1 cellular context compared by ENCODE assay signal in genomic region chr4:186726440-186727148, GRCh38.
A peak's percentile ranks its signal among the peaks of the same experiment; 100 is the strongest.
TF ChIP-seq lines count a peak whose summit lies in the region.

No MANE protein-coding gene starts in this region.

TF ChIP-seq in HepG2, 621 proteins besides CTCF, POLR2A, EP300 and RAD21 (continued from another document and continues in another):
- TF ChIP-seq ARID3A (IDR thresholded peaks at IDR 0.05; ENCODE audit: low read depth, low read length) (no peak), ZBTB10 (CRISPR knock-in tag; IDR thresholded peaks at IDR 0.05; ENCODE audit: borderline replicate concordance) (no peak; the same call in 1 of the 2 replicates), ZNF646 (CRISPR knock-in tag; IDR thresholded peaks at IDR 0.05) (no peak), RFXAP (CRISPR knock-in tag; IDR thresholded peaks at IDR 0.05; ENCODE audit: borderline replicate concordance) (no peak), MBNL3 (CRISPR knock-in tag; conservative IDR thresholded peaks at IDR 0.05) (no peak), KLF9 (CRISPR knock-in tag; IDR thresholded peaks at IDR 0.05; ENCODE audit: low read depth) (no peak), DDIT3 (CRISPR knock-in tag; IDR thresholded peaks at IDR 0.05) (no peak), ZC3H4 (CRISPR knock-in tag; IDR thresholded peaks at IDR 0.05; ENCODE audit: borderline replicate concordance) (no peak), ZNF503 (CRISPR knock-in tag; IDR thresholded peaks at IDR 0.05) (no peak), KDM5A (IDR thresholded peaks at IDR 0.05; ENCODE audit: borderline replicate concordance, low read length) (no peak; the same call in 1 of the 2 replicates), SIX1 (CRISPR knock-in tag; IDR thresholded peaks at IDR 0.05; ENCODE audit: borderline replicate concordance) (no peak), KDM2A (CRISPR knock-in tag; IDR thresholded peaks at IDR 0.05; ENCODE audit: borderline replicate concordance, low read depth) (peak; percentile 96), ZNF749 (CRISPR knock-in tag; IDR thresholded peaks at IDR 0.05; ENCODE audit: borderline replicate concordance) (peak; percentile 51; the same call in 1 of the 2 replicates), ZNF598 (CRISPR knock-in tag; IDR thresholded peaks at IDR 0.05; ENCODE audit: borderline replicate concordance) (peak; percentile 55; the same call in 1 of the 2 replicates), CAMTA2 (CRISPR knock-in tag; IDR thresholded peaks at IDR 0.05; ENCODE audit: borderline replicate concordance) (no peak), ZNF136 (CRISPR knock-in tag; IDR thresholded peaks at IDR 0.05; ENCODE audit: low read depth) (0 out of 2 replicates have a peak, but pooled peaks have one; percentile 7), ZNF468 (CRISPR knock-in tag; IDR thresholded peaks at IDR 0.05) (no peak; the same call in 1 of the 2 replicates), ZNF44 (CRISPR knock-in tag; IDR thresholded peaks at IDR 0.05) (no peak), ZNF30 (CRISPR knock-in tag; IDR thresholded peaks at IDR 0.05) (no peak), ZSCAN21 (CRISPR knock-in tag; IDR thresholded peaks at IDR 0.05; ENCODE audit: borderline replicate concordance) (peak; percentile 86; the same call in 1 of the 2 replicates), SRSF4 (IDR thresholded peaks at IDR 0.05; ENCODE audit: low read depth, low read length, poor library complexity, severe bottlenecking) (no peak), AKAP8 (CRISPR knock-in tag; IDR thresholded peaks at IDR 0.05) (peak; percentile 90), PRDM10 (CRISPR knock-in tag; IDR thresholded peaks at IDR 0.05; ENCODE audit: low read depth) (no peak), E2F1 (CRISPR knock-in tag; IDR thresholded peaks at IDR 0.05) (no peak), ZNF329 (CRISPR knock-in tag; IDR thresholded peaks at IDR 0.05; ENCODE audit: low read depth) (peak; percentile 74; the same call in 1 of the 2 replicates), GMEB1 (CRISPR knock-in tag; IDR thresholded peaks at IDR 0.05; ENCODE audit: borderline replicate concordance) (no peak), IRF9 (CRISPR knock-in tag; IDR thresholded peaks at IDR 0.05; ENCODE audit: borderline replicate concordance) (no peak), ZNF781 (CRISPR knock-in tag; IDR thresholded peaks at IDR 0.05; ENCODE audit: borderline replicate concordance, not compliant biosample characterization) (no peak), ZNF619 (CRISPR knock-in tag; IDR thresholded peaks at IDR 0.05) (no peak; the same call in 1 of the 2 replicates), FOSL2 (CRISPR knock-in tag; IDR thresholded peaks at IDR 0.05) (peak; percentile 83), ZNF414 (CRISPR knock-in tag; IDR thresholded peaks at IDR 0.05) (no peak), SKI (IDR thresholded peaks at IDR 0.05; ENCODE audit: partially characterized antibody) (peak; percentile 66), ZFP1 (CRISPR knock-in tag; IDR thresholded peaks at IDR 0.05) (no peak), ZNF12 (CRISPR knock-in tag; IDR thresholded peaks at IDR 0.05) (0 out of 2 replicates have a peak, but pooled peaks have one; percentile 56), ZNF124 (CRISPR knock-in tag; IDR thresholded peaks at IDR 0.05) (no peak)
